ENCODE assay signal across 9 cellular contexts in genomic region chr2:160387558-160388262, GRCh38.
A peak's percentile ranks its signal among the peaks of the same experiment; 100 is the strongest.
DNase-seq lines count a peak whose midpoint lies in the region; ATAC-seq, FAIRE-seq and TF ChIP-seq lines count a peak whose summit lies in the region.
"Had no signal": no experiment of that assay in that cellular context is flagged by ENCODE, and none has a peak within 500 bp of the region (broad histone marks: within the 10 kb centered on the region; RNA-seq: fewer than 3 reads in every experiment).

No MANE protein-coding gene starts in this region.

- peak overlapping the region; percentile 17 to 74 (median 58) for H3K4me3 Mint-ChIP-seq in CD8-positive, alpha-beta memory T cell
- H3K4me3 Mint-ChIP-seq in activated CD4-positive, alpha-beta memory T cell treated with anti-CD3 and anti-CD28 coated beads for 36 hours = no peak overlapping the region
- no peak overlapping the region for H3K4me3 Mint-ChIP-seq in activated T-helper 2 cell treated with anti-CD3 and anti-CD28 coated beads, Interferon-gamma antibody, Interleukin-2, Interleukin-4, amounts not matched to agents 10 μg/mL and 5 μg/mL and 100 μg/mL, durations not matched to agents 14 hours and 24 hours and 36 hours (ENCODE audit: low read depth)

- DNase-seq in CD8-positive, alpha-beta memory T cell = no peak
- no peak for DNase-seq in activated CD4-positive, alpha-beta memory T cell treated with anti-CD3 and anti-CD28 coated beads for 36 hours
- DNase-seq in foreskin keratinocyte = peak; percentile 71 to 88
- peak; percentile 74 to 84 for DNase-seq in psoas muscle
- no peak for DNase-seq in GM19239 (ENCODE audit: insufficient read length, low spot score)
- DNase-seq in activated gamma-delta T cell (lab: John Stamatoyannopoulos, UW) = no peak
- no peak for DNase-seq in mesenteric fat pad (ENCODE audit: low spot score)
- no peak for DNase-seq in activated T-helper 2 cell treated with anti-CD3 and anti-CD28 coated beads, Interferon-gamma antibody, Interleukin-2, Interleukin-4, amounts not matched to agents 10 μg/mL and 5 μg/mL and 100 μg/mL, durations not matched to agents 14 hours and 24 hours and 36 hours (ENCODE audit: low spot score)
- DNase-seq: NCI-H69 had no signal

- CTCF ChIA-PET in CD8-positive, alpha-beta memory T cell (lab: Charles Lee) = interaction anchor here (1.0 to 1.7 kb wide), 3 partner anchors 19 to 64 kb away, joined by 3 to 6 read pairs (median 3); no protein-coding TSS in a partner anchor
- CTCF ChIA-PET in activated CD4-positive, alpha-beta memory T cell treated with anti-CD3 and anti-CD28 coated beads for 36 hours (lab: Charles Lee) = interaction anchor here (0.6 to 1.6 kb wide), 4 partner anchors 13 to 111 kb away, joined by 3 to 6 read pairs (median 3); no protein-coding TSS in a partner anchor

- ATAC-seq in foreskin keratinocyte (peak; percentile 74), psoas muscle (peak; percentile 91 to 95 (median 93))

- no peaks in the 10 kb centered on the region for H3K9me3 Mint-ChIP-seq in CD8-positive, alpha-beta memory T cell
- H3K9me3 Mint-ChIP-seq in activated CD4-positive, alpha-beta memory T cell treated with anti-CD3 and anti-CD28 coated beads for 36 hours = no peaks in the 10 kb centered on the region
- H3K9me3 Mint-ChIP-seq in activated T-helper 2 cell treated with anti-CD3 and anti-CD28 coated beads, Interferon-gamma antibody, Interleukin-2, Interleukin-4, amounts not matched to agents 10 μg/mL and 5 μg/mL and 100 μg/mL, durations not matched to agents 14 hours and 24 hours and 36 hours = no peaks in the 10 kb centered on the region

- H3K4me1 ChIP-seq in CD8-positive, alpha-beta memory T cell (ENCODE audit: insufficient read depth, low read length) = peaks cover 82% of the 10 kb centered on the region
- H3K4me1 ChIP-seq in foreskin keratinocyte (peaks cover 45% of the 10 kb centered on the region), psoas muscle (peaks cover 61% of the 10 kb centered on the region)

- no peaks in the 10 kb centered on the region for H3K27me3 ChIP-seq in CD8-positive, alpha-beta memory T cell (ENCODE audit: insufficient read depth, low read length, poor library complexity, severe bottlenecking)
- H3K27me3 ChIP-seq in foreskin keratinocyte = no peaks in the 10 kb centered on the region
- H3K27me3 ChIP-seq in psoas muscle (ENCODE audit: insufficient read depth in 3 of 3, low read length in 2 of 3) = no peaks in the 10 kb centered on the region

- peaks cover 0 to 2% of the 10 kb centered on the region in 2 donors for H3K27me3 Mint-ChIP-seq in CD8-positive, alpha-beta memory T cell
- no peaks in the 10 kb centered on the region for H3K27me3 Mint-ChIP-seq in activated CD4-positive, alpha-beta memory T cell treated with anti-CD3 and anti-CD28 coated beads for 36 hours
- no peaks in the 10 kb centered on the region for H3K27me3 Mint-ChIP-seq in activated T-helper 2 cell treated with anti-CD3 and anti-CD28 coated beads, Interferon-gamma antibody, Interleukin-2, Interleukin-4, amounts not matched to agents 10 μg/mL and 5 μg/mL and 100 μg/mL, durations not matched to agents 14 hours and 24 hours and 36 hours (ENCODE audit: low read depth)

- FAIRE-seq in GM19239 (lab: Jason Lieb, UNC) = no peak

- peaks cover 1 to 5% (median 3%) of the 10 kb centered on the region in 3 donors for H3K36me3 Mint-ChIP-seq in CD8-positive, alpha-beta memory T cell
- H3K36me3 Mint-ChIP-seq in activated CD4-positive, alpha-beta memory T cell treated with anti-CD3 and anti-CD28 coated beads for 36 hours = no peaks in the 10 kb centered on the region
- peaks cover 15% of the 10 kb centered on the region for H3K36me3 Mint-ChIP-seq in activated T-helper 2 cell treated with anti-CD3 and anti-CD28 coated beads, Interferon-gamma antibody, Interleukin-2, Interleukin-4, amounts not matched to agents 10 μg/mL and 5 μg/mL and 100 μg/mL, durations not matched to agents 14 hours and 24 hours and 36 hours (ENCODE audit: low read depth)

- H3K4me1 Mint-ChIP-seq in CD8-positive, alpha-beta memory T cell = peaks cover 80 to 96% (median 96%) of the 10 kb centered on the region in 3 donors
- peaks cover 78% of the 10 kb centered on the region for H3K4me1 Mint-ChIP-seq in activated CD4-positive, alpha-beta memory T cell treated with anti-CD3 and anti-CD28 coated beads for 36 hours (ENCODE audit: low read depth)
- peaks cover 58% of the 10 kb centered on the region for H3K4me1 Mint-ChIP-seq in activated T-helper 2 cell treated with anti-CD3 and anti-CD28 coated beads, Interferon-gamma antibody, Interleukin-2, Interleukin-4, amounts not matched to agents 10 μg/mL and 5 μg/mL and 100 μg/mL, durations not matched to agents 14 hours and 24 hours and 36 hours (ENCODE audit: low read depth)

- POLR2A ChIA-PET in CD8-positive, alpha-beta memory T cell (lab: Charles Lee) = no interaction called here
- POLR2A ChIA-PET in activated CD4-positive, alpha-beta memory T cell treated with anti-CD3 and anti-CD28 coated beads for 36 hours (lab: Charles Lee) = no interaction called here

- TF ChIP-seq CTCF in foreskin keratinocyte (conservative IDR thresholded peaks at IDR 0.05) (no peak), psoas muscle (IDR thresholded peaks at IDR 0.05) (no peak)

- no peak overlapping the region for H3K4me3 ChIP-seq in CD8-positive, alpha-beta memory T cell (ENCODE audit: low read length)
- no peak overlapping the region for H3K4me3 ChIP-seq in psoas muscle

- no peaks in the 10 kb centered on the region for H3K9me3 ChIP-seq in CD8-positive, alpha-beta memory T cell (ENCODE audit: low read length)
- no peaks in the 10 kb centered on the region for H3K9me3 ChIP-seq in psoas muscle

- no peaks in the 10 kb centered on the region for H3K36me3 ChIP-seq in CD8-positive, alpha-beta memory T cell (ENCODE audit: insufficient read depth, low read length)
- no peaks in the 10 kb centered on the region for H3K36me3 ChIP-seq in psoas muscle (ENCODE audit: insufficient read depth in 1 of 2, low read depth in 1 of 2)

- 10 to 19% (median 14%) methylated on average over 3 of the region's 3 CpGs for WGBS in psoas muscle, 3 donors

- intact Hi-C loops in activated CD4-positive, alpha-beta memory T cell treated with anti-CD3 and anti-CD28 coated beads for 36 hours (cut with micrococcal nuclease) = loop anchor here (1.0 to 2.0 kb wide), 2 partner anchors 18 to 53 kb away; no protein-coding TSS in a partner anchor
- intact Hi-C loops in psoas muscle (cut with DNase I) = loop anchor here in 1 of 2 donors (2.0 kb wide), 1 partner anchor 15 kb away; no protein-coding TSS in a partner anchor
- intact Hi-C loops in activated T-helper 2 cell treated with anti-CD3 and anti-CD28 coated beads, Interferon-gamma antibody, Interleukin-2, Interleukin-4, amounts not matched to agents 10 μg/mL and 5 μg/mL and 100 μg/mL, durations not matched to agents 14 hours and 24 hours and 36 hours (cut with micrococcal nuclease) = loop anchor here (2.0 to 5.0 kb wide), 2 partner anchors 19 to 55 kb away; no protein-coding TSS in a partner anchor

- peak overlapping the region in 7 of 8 donors; percentile 48 to 92 (median 66) for H3K27ac Mint-ChIP-seq in CD8-positive, alpha-beta memory T cell
- H3K27ac Mint-ChIP-seq in activated CD4-positive, alpha-beta memory T cell treated with anti-CD3 and anti-CD28 coated beads for 36 hours = peak overlapping the region; percentile 63
- no peak overlapping the region for H3K27ac Mint-ChIP-seq in activated T-helper 2 cell treated with anti-CD3 and anti-CD28 coated beads, Interferon-gamma antibody, Interleukin-2, Interleukin-4, amounts not matched to agents 10 μg/mL and 5 μg/mL and 100 μg/mL, durations not matched to agents 14 hours and 24 hours and 36 hours

- H3K27ac ChIP-seq in CD8-positive, alpha-beta memory T cell (ENCODE audit: low read depth, low read length) = no peak overlapping the region
- H3K27ac ChIP-seq in foreskin keratinocyte (peak overlapping the region; percentile 59), psoas muscle (peak overlapping the region; percentile 79)

Comparison
In these comparisons a context has a peak if more than half of its experiments do, and no peak if none do; other contexts are left out.
1. DNase-seq: peak in foreskin keratinocyte (2 of 2) and psoas muscle (2 of 2); none in CD8-positive, alpha-beta memory T cell (0 of 5), activated CD4-positive, alpha-beta memory T cell treated with anti-CD3 and anti-CD28 coated beads for 36 hours (single experiment), GM19239 (single experiment), activated gamma-delta T cell (single experiment), mesenteric fat pad (single experiment) and activated T-helper 2 cell treated with anti-CD3 and anti-CD28 coated beads, Interferon-gamma antibody, Interleukin-2, Interleukin-4, amounts not matched to agents 10 μg/mL and 5 μg/mL and 100 μg/mL, durations not matched to agents 14 hours and 24 hours and 36 hours (single experiment).
2. H3K4me3 Mint-ChIP-seq: peak in CD8-positive, alpha-beta memory T cell (7 of 7); none in activated CD4-positive, alpha-beta memory T cell treated with anti-CD3 and anti-CD28 coated beads for 36 hours (single experiment) and activated T-helper 2 cell treated with anti-CD3 and anti-CD28 coated beads, Interferon-gamma antibody, Interleukin-2, Interleukin-4, amounts not matched to agents 10 μg/mL and 5 μg/mL and 100 μg/mL, durations not matched to agents 14 hours and 24 hours and 36 hours (single experiment).